ENCODE assay signal across 9 cellular contexts in genomic region chr7:108294595-108294994, GRCh38.
A peak's percentile ranks its signal among the peaks of the same experiment; 100 is the strongest.
DNase-seq lines count a peak whose midpoint lies in the region; ATAC-seq and TF ChIP-seq lines count a peak whose summit lies in the region.
"Had no signal": no experiment of that assay in that cellular context is flagged by ENCODE, and none has a peak within 500 bp of the region (broad histone marks: within the 10 kb centered on the region; RNA-seq: fewer than 3 reads in every experiment).

No MANE protein-coding gene starts in this region.

- no peaks in the 10 kb centered on the region for H3K27me3 Mint-ChIP-seq in Caco-2 (ENCODE audit: insufficient read depth, unreplicated experiment)

- H3K4me3 Mint-ChIP-seq in Caco-2 (ENCODE audit: unreplicated experiment) = no peak overlapping the region

- H3K4me1 ChIP-seq in Caco-2 = peaks cover 36% of the 10 kb centered on the region
- H3K4me1 ChIP-seq: lower lobe of right lung had no signal

- TF ChIP-seq CTCF in Caco-2 (IDR thresholded peaks at IDR 0.05; ENCODE audit: insufficient read depth in 1 of 2, low read depth in 1 of 2, low read length in 1 of 2, severe bottlenecking in 1 of 2, unreplicated experiment in 1 of 2) = no peak

- POLR2A ChIA-PET in Caco-2 (lab: Charles Lee) = no interaction called here

- BruUV-seq in Caco-2 (replicated peaks; lab: Mats Ljungman, UMichigan) = no TSS peak

- H3K4me3 ChIP-seq in Caco-2 (ENCODE audit: low read depth, low read length) = no peak overlapping the region
- H3K4me3 ChIP-seq: lower lobe of right lung had no signal

- H3K9me3 ChIP-seq in Caco-2 = no peaks in the 10 kb centered on the region
- H3K9me3 ChIP-seq: lower lobe of right lung had no signal

- DNase-seq in GDM1 (lab: John Stamatoyannopoulos, UW) (peak; percentile 43), SKM-1 (lab: John Stamatoyannopoulos, UW; ENCODE audit: unreplicated experiment) (peak; percentile 36), posterior vena cava (ENCODE audit: low spot score) (no peak), Caco-2 (no peak)
- no peak for DNase-seq in activated CD4-positive, alpha-beta T cell treated with anti-CD3 and anti-CD28 coated beads for 1 hour
- DNase-seq in activated effector memory CD4-positive, alpha-beta T cell treated with anti-CD3 and anti-CD28 coated beads, Interleukin-2, amount 50 U/mL, for 16 hours = no peak
- DNase-seq: lower lobe of right lung had no signal

- H3K4me1 Mint-ChIP-seq in Caco-2 (ENCODE audit: low read depth, unreplicated experiment) = peaks cover 37% of the 10 kb centered on the region

- intact Hi-C loops in posterior vena cava (cut with DNase I) = no loop called here
- intact Hi-C loops in Caco-2 (cut with micrococcal nuclease; ENCODE audit: unreplicated experiment) = loop anchor here (5.0 kb wide), 2 partner anchors 47 to 72 kb away; no protein-coding TSS in a partner anchor

- H3K36me3 Mint-ChIP-seq in Caco-2 (ENCODE audit: insufficient read depth, unreplicated experiment) = peaks cover 19% of the 10 kb centered on the region

- H3K9me3 Mint-ChIP-seq in Caco-2 (ENCODE audit: unreplicated experiment) = no peaks in the 10 kb centered on the region

- H3K27me3 ChIP-seq in Caco-2 (replicated peaks; ENCODE audit: control insufficient read depth, insufficient read depth, low read length) = no peaks in the 10 kb centered on the region

- ATAC-seq in GM19452 (IDR thresholded peaks at IDR 0.05; ENCODE audit: unreplicated experiment) (peak; percentile 99), HG03139 (IDR thresholded peaks at IDR 0.05; ENCODE audit: unreplicated experiment) (peak; percentile 96)
- ATAC-seq: lower lobe of right lung had no signal

- H3K27ac Mint-ChIP-seq in Caco-2 (ENCODE audit: unreplicated experiment) = no peak overlapping the region

- no peaks in the 10 kb centered on the region for H3K36me3 ChIP-seq in Caco-2 (ENCODE audit: control insufficient read depth, insufficient read depth, low read length)
- H3K36me3 ChIP-seq: lower lobe of right lung had no signal

- CTCF ChIA-PET in Caco-2 (lab: Charles Lee) = no interaction called here

Comparison
In these comparisons a context has a peak if more than half of its experiments do, and no peak if none do; other contexts are left out.
1. DNase-seq: peak in GDM1 (single experiment) and SKM-1 (single experiment); none in posterior vena cava (single experiment), activated CD4-positive, alpha-beta T cell treated with anti-CD3 and anti-CD28 coated beads for 1 hour (single experiment), Caco-2 (0 of 2) and activated effector memory CD4-positive, alpha-beta T cell treated with anti-CD3 and anti-CD28 coated beads, Interleukin-2, amount 50 U/mL, for 16 hours (single experiment).